1 cellular context compared by ENCODE assay signal in the genomic region with DNA sequence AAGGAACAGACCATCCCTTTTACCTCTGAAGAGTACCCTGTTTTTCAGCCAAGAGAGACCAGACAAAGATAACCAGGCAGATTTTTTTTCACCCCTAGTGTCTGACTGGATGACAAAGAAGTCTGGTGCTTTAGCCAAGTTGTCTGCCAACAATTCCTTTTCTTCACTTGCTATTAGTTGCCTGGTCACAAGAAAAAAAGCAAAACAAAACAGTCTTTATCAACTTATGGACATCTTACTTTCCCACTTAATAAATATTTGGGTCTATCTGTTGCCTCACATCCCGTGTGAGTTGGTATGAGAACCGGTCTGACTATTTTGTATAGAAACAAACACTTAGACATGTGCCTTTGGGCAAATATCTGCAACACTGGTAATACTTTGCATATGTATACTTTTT.
TF ChIP-seq lines count a peak whose summit lies in the region.

No MANE protein-coding gene starts in this region.

TF ChIP-seq in IMR-90, 13 proteins besides CTCF, POLR2A, EP300 and RAD21:
- no peak for TF ChIP-seq MAFK (IDR thresholded peaks at IDR 0.05; ENCODE audit: low read depth, low read length)
- no peak for TF ChIP-seq MXI1 (IDR thresholded peaks at IDR 0.05; ENCODE audit: borderline replicate concordance, low read depth, low read length)
- peak; percentile 83 for TF ChIP-seq CEBPB (IDR thresholded peaks at IDR 0.05; ENCODE audit: low read depth, low read length)
- peak; percentile 82 for TF ChIP-seq BHLHE40 (IDR thresholded peaks at IDR 0.05; ENCODE audit: low read depth, low read length)
- peak; percentile 47; the same call in 1 of the 2 replicates for TF ChIP-seq FOS (IDR thresholded peaks at IDR 0.05; ENCODE audit: low read depth, low read length)
